Comparison of ENCODE assay signal across 8 cellular contexts in genomic region chr11:68146010-68146540, GRCh38. TPM values are rescaled to one million over a fixed set of nuclear protein-coding genes. Genes with fewer than 3 reads are reported as not detected.
DNase-seq lines count a peak whose midpoint lies in the region; ATAC-seq and TF ChIP-seq lines count a peak whose summit lies in the region.

No MANE protein-coding gene starts in this region.

- H3K4me3 Mint-ChIP-seq in activated T-cell treated with anti-CD3 and anti-CD28 coated beads, Interleukin-2, amount 50 U/mL, for 72 hours: no peak overlapping the region

- H3K4me2 ChIP-seq in PC-9: peak overlapping the region; percentile 59

- POLR2A ChIA-PET in PC-9 (lab: Charles Lee; ENCODE audit: unreplicated experiment): interaction anchor here (0.5 to 2.2 kb wide), 6 partner anchors 18 to 1602 kb away, joined by 3 to 68 read pairs (median 4); no protein-coding TSS in a partner anchor

- H3K27ac Mint-ChIP-seq in activated T-cell treated with anti-CD3 and anti-CD28 coated beads, Interleukin-2, amount 50 U/mL, for 72 hours: no peak overlapping the region

- H3K9me2 ChIP-seq in PC-9 (ENCODE audit: insufficient read depth): no peaks in the 10 kb centered on the region

- no peaks in the 10 kb centered on the region for H4K20me1 ChIP-seq in PC-9 (ENCODE audit: insufficient read depth)

- H3K27me3 ChIP-seq in PC-9 (ENCODE audit: insufficient read depth, low read depth) (no peaks in the 10 kb centered on the region), psoas muscle (ENCODE audit: insufficient read depth in 3 of 3, low read length in 2 of 3) (no peaks in the 10 kb centered on the region)

- H3K9me3 ChIP-seq in PC-9 (ENCODE audit: insufficient read depth, low read depth) (no peaks in the 10 kb centered on the region), psoas muscle (no peaks in the 10 kb centered on the region)

- H3K36me3 Mint-ChIP-seq in activated T-cell treated with anti-CD3 and anti-CD28 coated beads, Interleukin-2, amount 50 U/mL, for 72 hours (ENCODE audit: insufficient read depth in 2 of 2): no peaks in the 10 kb centered on the region

- no peaks in the 10 kb centered on the region for H3K79me2 ChIP-seq in PC-9 (ENCODE audit: low read depth)

- H3K27me3 Mint-ChIP-seq in activated T-cell treated with anti-CD3 and anti-CD28 coated beads, Interleukin-2, amount 50 U/mL, for 72 hours (ENCODE audit: low read depth): no peaks in the 10 kb centered on the region

- peaks cover 14% of the 10 kb centered on the region for H3K4me1 Mint-ChIP-seq in activated T-cell treated with anti-CD3 and anti-CD28 coated beads, Interleukin-2, amount 50 U/mL, for 72 hours (ENCODE audit: low read depth)

- TF ChIP-seq CTCF in PC-9 (conservative IDR thresholded peaks at IDR 0.05) (no peak), psoas muscle (IDR thresholded peaks at IDR 0.05) (no peak)

- 30 to 35% (median 33%) methylated on average over 15 of the region's 15 CpGs for WGBS in psoas muscle, 3 donors

- H3K4me3 ChIP-seq in PC-9 (no peak overlapping the region), psoas muscle (no peak overlapping the region)

- H3K4me1 ChIP-seq in PC-9 (replicated peaks; ENCODE audit: insufficient read depth) (peaks cover 75% of the 10 kb centered on the region), psoas muscle (peaks cover 14% of the 10 kb centered on the region)

- DNase-seq in DMS53 (lab: John Stamatoyannopoulos, UW) (peak; percentile 79), PC-9 (peak; percentile 98 to 99), cardiac septum (ENCODE audit: low spot score) (peak; percentile 89), psoas muscle (peak; percentile 71 to 82), NCI-H2107 treated with DMSO at 0.1 percent for 48 hours (lab: John Stamatoyannopoulos, UW; ENCODE audit: unreplicated experiment) (no peak), NCI-H2227 (lab: John Stamatoyannopoulos, UW; ENCODE audit: unreplicated experiment) (no peak)
- DNase-seq in activated T-cell treated with anti-CD3 and anti-CD28 coated beads, Interleukin-2, amount 50 U/mL, for 72 hours: no peak

- H3K27ac ChIP-seq in PC-9: peak overlapping the region; percentile 91
- no peak overlapping the region for H3K27ac ChIP-seq in psoas muscle

- CTCF ChIA-PET in PC-9 (lab: Charles Lee): interaction anchor here (0.5 to 0.6 kb wide), 2 partner anchors 19 to 788 kb away, joined by 3 read pairs; no protein-coding TSS in a partner anchor

- ATAC-seq in psoas muscle (peak; percentile 22 to 69 (median 56)), HG03039 (IDR thresholded peaks at IDR 0.05; ENCODE audit: unreplicated experiment) (no peak)
- ATAC-seq in activated T-cell treated with anti-CD3 and anti-CD28 coated beads, Interleukin-2, amount 50 U/mL, for 72 hours (replicated peaks in 1 of 2): no peak

- BruUV-seq in PC-9 (replicated peaks; lab: Mats Ljungman, UMichigan): no TSS peak

- no peaks in the 10 kb centered on the region for H3K9me3 Mint-ChIP-seq in activated T-cell treated with anti-CD3 and anti-CD28 coated beads, Interleukin-2, amount 50 U/mL, for 72 hours

- intact Hi-C loops in PC-9 (cut with micrococcal nuclease; ENCODE audit: unreplicated experiment) (loop anchor here (1.0 to 5.0 kb wide), 5 partner anchors 18 to 134 kb away; partner anchors contain the start of gene ALDH3B1), cardiac septum (cut with DNase I) (no loop called here), psoas muscle (cut with DNase I) (no loop called here)

- H3K36me3 ChIP-seq in PC-9 (ENCODE audit: low read depth) (no peaks in the 10 kb centered on the region), psoas muscle (ENCODE audit: insufficient read depth in 1 of 2, low read depth in 1 of 2) (no peaks in the 10 kb centered on the region)

- H3F3A ChIP-seq in PC-9 (ENCODE audit: insufficient read depth, low read depth): peaks cover 52% of the 10 kb centered on the region

- no peak overlapping the region for H2AFZ ChIP-seq in PC-9

RNA-seq across cellular contexts. Expression of gene CHKA, which starts 24.9 kb away (rescaled TPM):
- 84.2 and 90.5 TPM in 2 replicates for total RNA-seq in PC-9 (2021)
- 10.2 TPM for total RNA-seq in cardiac septum
- total RNA-seq in psoas muscle: 1 to 10 TPM; 3.6 to 6.9 (median 5.6) TPM
- 10 to 100 TPM in 1 of 3 donors, 1 to 10 TPM in 2; 6.2 to 11.2 (median 6.9) TPM for polyA plus RNA-seq in psoas muscle
- total RNA-seq in activated T-cell treated with anti-CD3 and anti-CD28 coated beads, Interleukin-2, amount 50 U/mL, for 72 hours: 10 to 100 TPM; 11.6 to 16.7 TPM

Comparison
In these comparisons a context has a peak if more than half of its experiments do, and no peak if none do; other contexts are left out.
1. DNase-seq: peak in DMS53 (single experiment), PC-9 (2 of 2), cardiac septum (single experiment) and psoas muscle (2 of 2); none in NCI-H2107 treated with DMSO at 0.1 percent for 48 hours (single experiment), NCI-H2227 (single experiment) and activated T-cell treated with anti-CD3 and anti-CD28 coated beads, Interleukin-2, amount 50 U/mL, for 72 hours (0 of 2).
2. ATAC-seq: peak in psoas muscle (4 of 4); none in HG03039 (single experiment) and activated T-cell treated with anti-CD3 and anti-CD28 coated beads, Interleukin-2, amount 50 U/mL, for 72 hours (0 of 2).